Comparison of ENCODE assay signal across 8 cellular contexts in genomic region chr21:43867332-43867703, GRCh38. TPM values are rescaled to one million over a fixed set of nuclear protein-coding genes. Genes with fewer than 3 reads are reported as not detected.
DNase-seq lines count a peak whose midpoint lies in the region; ATAC-seq, FAIRE-seq and TF ChIP-seq lines count a peak whose summit lies in the region.

No MANE protein-coding gene starts in this region.

- TF ChIP-seq CTCF in right lobe of liver (IDR thresholded peaks at IDR 0.05): no peak
- no peak for TF ChIP-seq CTCF in thyroid gland (IDR thresholded peaks at IDR 0.05)

- peaks cover 21% of the 10 kb centered on the region for H3K36me3 Mint-ChIP-seq in activated naive CD4-positive, alpha-beta T cell treated with anti-CD3 and anti-CD28 coated beads for 36 hours (ENCODE audit: low read depth)
- peaks cover 29% of the 10 kb centered on the region for H3K36me3 Mint-ChIP-seq in activated naive CD8-positive, alpha-beta T cell treated with anti-CD3 and anti-CD28 coated beads for 36 hours

- no peak for FAIRE-seq in GM19239 (lab: Jason Lieb, UNC)

- H3K4me1 ChIP-seq in right lobe of liver (peaks cover 0 to 33% (median 14%) of the 10 kb centered on the region in 4 donors), thyroid gland (peaks cover 9 to 13% of the 10 kb centered on the region in 2 donors)

- H3K27me3 ChIP-seq in right lobe of liver (no peaks in the 10 kb centered on the region), thyroid gland (no peaks in the 10 kb centered on the region)

- peak overlapping the region; percentile 48 to 85 (median 68) for H3K4me3 ChIP-seq in right lobe of liver
- H3K4me3 ChIP-seq in thyroid gland (replicated peaks in 1 of 3): no peak overlapping the region

- CTCF ChIA-PET in activated naive CD4-positive, alpha-beta T cell treated with anti-CD3 and anti-CD28 coated beads for 36 hours (lab: Charles Lee): interaction anchor here (0.8 kb wide), 1 partner anchor 48 kb away, joined by 3 read pairs; no protein-coding TSS in a partner anchor

- H3K27ac Mint-ChIP-seq in activated naive CD4-positive, alpha-beta T cell treated with anti-CD3 and anti-CD28 coated beads for 36 hours: peak overlapping the region; percentile 89
- H3K27ac Mint-ChIP-seq in activated naive CD8-positive, alpha-beta T cell treated with anti-CD3 and anti-CD28 coated beads for 36 hours: peak overlapping the region; percentile 85

- no peaks in the 10 kb centered on the region for H3K9me3 Mint-ChIP-seq in activated naive CD4-positive, alpha-beta T cell treated with anti-CD3 and anti-CD28 coated beads for 36 hours
- no peaks in the 10 kb centered on the region for H3K9me3 Mint-ChIP-seq in activated naive CD8-positive, alpha-beta T cell treated with anti-CD3 and anti-CD28 coated beads for 36 hours

- H3K36me3 ChIP-seq in right lobe of liver (no peaks in the 10 kb centered on the region), thyroid gland (no peaks in the 10 kb centered on the region)

- H3K27ac ChIP-seq in right lobe of liver (peak overlapping the region; percentile 77 to 89 (median 89)), thyroid gland (peak overlapping the region in 2 of 3 donors; percentile 87 to 90)

- no peaks in the 10 kb centered on the region for H3K27me3 Mint-ChIP-seq in activated naive CD4-positive, alpha-beta T cell treated with anti-CD3 and anti-CD28 coated beads for 36 hours (ENCODE audit: low read depth)
- H3K27me3 Mint-ChIP-seq in activated naive CD8-positive, alpha-beta T cell treated with anti-CD3 and anti-CD28 coated beads for 36 hours: no peaks in the 10 kb centered on the region

- TF ChIP-seq POLR2A in right lobe of liver (IDR thresholded peaks at IDR 0.05) (no peak), thyroid gland (IDR thresholded peaks at IDR 0.05) (no peak)

- peak overlapping the region; percentile 75 for H3K4me3 Mint-ChIP-seq in activated naive CD4-positive, alpha-beta T cell treated with anti-CD3 and anti-CD28 coated beads for 36 hours
- peak overlapping the region; percentile 79 for H3K4me3 Mint-ChIP-seq in activated naive CD8-positive, alpha-beta T cell treated with anti-CD3 and anti-CD28 coated beads for 36 hours

- ATAC-seq in right lobe of liver (no peak), GM18502 (IDR thresholded peaks at IDR 0.05; ENCODE audit: poor library complexity, unreplicated experiment) (no peak), GM18867 (IDR thresholded peaks at IDR 0.05; ENCODE audit: unreplicated experiment) (no peak)

- H3K9me3 ChIP-seq in right lobe of liver: no peaks in the 10 kb centered on the region
- H3K9me3 ChIP-seq in thyroid gland: no peaks in the 10 kb centered on the region

- H3K4me1 Mint-ChIP-seq in activated naive CD4-positive, alpha-beta T cell treated with anti-CD3 and anti-CD28 coated beads for 36 hours (ENCODE audit: low read depth): peaks cover 53% of the 10 kb centered on the region
- peaks cover 45% of the 10 kb centered on the region for H3K4me1 Mint-ChIP-seq in activated naive CD8-positive, alpha-beta T cell treated with anti-CD3 and anti-CD28 coated beads for 36 hours

- no peak for DNase-seq in activated naive CD4-positive, alpha-beta T cell treated with anti-CD3 and anti-CD28 coated beads for 36 hours
- DNase-seq in activated naive CD4-positive, alpha-beta T cell treated with anti-CD3 and anti-CD28 coated beads, Interleukin-2, amount 50 U/mL, for 16 hours: no peak
- no peak for DNase-seq in activated naive CD8-positive, alpha-beta T cell treated with anti-CD3 and anti-CD28 coated beads for 36 hours
- DNase-seq in right lobe of liver (no peak), thyroid gland (no peak), GM19239 (ENCODE audit: insufficient read length, low spot score) (no peak)

- intact Hi-C loops in activated naive CD4-positive, alpha-beta T cell treated with anti-CD3 and anti-CD28 coated beads for 36 hours (cut with micrococcal nuclease): loop anchor here (5.0 kb wide), 1 partner anchor 145 kb away; the partner anchor contains the start of gene TRAPPC10
- intact Hi-C loops in right lobe of liver (cut with DNase I): loop anchor here (5.0 to 10.0 kb wide), 2 partner anchors 45 to 57 kb away; no protein-coding TSS in a partner anchor
- intact Hi-C loops in thyroid gland (cut with DNase I): no loop called here

- 28% methylated on average over 2 of the region's 6 CpGs for WGBS in right lobe of liver (ENCODE audit: insufficient coverage, low coverage, low lambda C conversion rate, missing lambda C conversion rate)
- 76 to 91% methylated on average over 6 of the region's 6 CpGs for WGBS in thyroid gland, 2 donors

RNA-seq across cellular contexts. Expression of gene AGPAT3, which starts 2.3 kb away (rescaled TPM):
- total RNA-seq in activated naive CD4-positive, alpha-beta T cell treated with anti-CD3 and anti-CD28 coated beads for 36 hours: 10 to 100 TPM; 57.9 to 64.1 TPM
- total RNA-seq in activated naive CD8-positive, alpha-beta T cell treated with anti-CD3 and anti-CD28 coated beads for 36 hours: 10 to 100 TPM; 61.2 to 66.0 TPM
- total RNA-seq in right lobe of liver (100 to 1,000 TPM in 2 of 6 experiments, 10 to 100 TPM in 4; 56.9 to 111 (median 95.3) TPM), thyroid gland (10 to 100 TPM; 40.6 to 80.5 (median 65.3) TPM)

Comparison
In these comparisons a context has a peak if more than half of its experiments do, and no peak if none do; other contexts are left out.
1. H3K4me3 ChIP-seq: peak in right lobe of liver (3 of 3); none in thyroid gland (0 of 3).